In the genomic region with DNA sequence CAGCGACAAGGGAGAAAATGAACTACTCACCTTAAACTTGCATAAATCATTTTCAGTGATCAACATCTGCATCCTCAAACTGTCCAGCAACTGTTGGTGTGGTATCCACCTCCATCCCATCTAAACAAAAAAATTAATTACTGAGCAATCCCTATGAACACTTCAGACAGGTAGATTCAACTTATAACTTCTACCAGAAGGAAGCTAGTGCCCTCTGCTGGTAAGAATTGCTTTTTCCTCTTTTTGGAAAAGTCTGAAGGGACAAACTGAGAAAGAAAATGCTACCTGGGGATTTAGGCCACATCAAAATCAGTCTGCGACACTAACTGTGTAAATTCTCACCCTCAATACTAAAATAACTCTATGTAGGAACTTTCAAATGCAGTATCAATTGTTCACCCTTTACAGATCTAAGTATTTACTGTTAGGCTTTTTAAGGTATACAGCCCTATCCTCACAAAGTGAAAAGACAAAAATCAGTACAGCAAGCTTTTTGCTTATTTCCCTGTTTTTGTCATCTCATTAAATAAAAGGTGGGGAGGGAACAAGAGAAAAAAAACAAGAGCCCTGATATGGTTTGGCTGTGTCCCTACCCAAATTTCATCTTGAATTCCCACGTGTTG, we compare ENCODE assay signal across 9 cellular contexts. TPM values are rescaled to one million over a fixed set of nuclear protein-coding genes. Genes with fewer than 3 reads are reported as not detected.
DNase-seq lines count a peak whose midpoint lies in the region; ATAC-seq and TF ChIP-seq lines count a peak whose summit lies in the region.
"Had no signal": no experiment of that assay in that cellular context is flagged by ENCODE, and none has a peak within 500 bp of the region (broad histone marks: within the 10 kb centered on the region; RNA-seq: fewer than 3 reads in every experiment).

No MANE protein-coding gene starts in this region.

- peaks cover 100% of the 10 kb centered on the region for H3K36me3 Mint-ChIP-seq in stimulated activated effector memory CD8-positive, alpha-beta T cell treated with anti-CD3 and anti-CD28 coated beads, Interleukin-12 subunit alpha, Interleukin-12 subunit beta, amount 100 ng/mL, for 72 hours

- no peak overlapping the region for H3K27ac Mint-ChIP-seq in stimulated activated effector memory CD8-positive, alpha-beta T cell treated with anti-CD3 and anti-CD28 coated beads, Interleukin-12 subunit alpha, Interleukin-12 subunit beta, amount 100 ng/mL, for 72 hours
- H3K27ac Mint-ChIP-seq: activated naive CD8-positive, alpha-beta T cell treated with anti-CD3 and anti-CD28 coated beads, Interleukin-2, amount 10 ng/mL, durations not matched to agents 7 days and 5 days had no signal

- H3K36me3 ChIP-seq in cardiac muscle cell (peaks cover 52% of the 10 kb centered on the region), thoracic aorta (peaks cover 36% of the 10 kb centered on the region)

- no peaks in the 10 kb centered on the region for H3K27me3 ChIP-seq in cardiac muscle cell
- no peaks in the 10 kb centered on the region for H3K27me3 ChIP-seq in thoracic aorta (replicated peaks; ENCODE audit: insufficient read depth)

- no peaks in the 10 kb centered on the region for H3K4me1 Mint-ChIP-seq in stimulated activated effector memory CD8-positive, alpha-beta T cell treated with anti-CD3 and anti-CD28 coated beads, Interleukin-12 subunit alpha, Interleukin-12 subunit beta, amount 100 ng/mL, for 72 hours
- H3K4me1 Mint-ChIP-seq: activated naive CD8-positive, alpha-beta T cell treated with anti-CD3 and anti-CD28 coated beads, Interleukin-2, amount 10 ng/mL, durations not matched to agents 7 days and 5 days had no signal

- intact Hi-C loops in Right ventricle myocardium superior (cut with DNase I), result no loop called here

- DNase-seq in cardiac muscle cell (ENCODE audit: low read depth in 1 of 2, low spot score in 1 of 2), result peak; percentile 59 to 74
- DNase-seq in Right ventricle myocardium superior, result no peak
- peak; percentile 24 to 82 (median 51) for DNase-seq in NCI-H1417 (lab: John Stamatoyannopoulos, UW)
- DNase-seq in iPS DF 4.7 (ENCODE audit: extremely low read depth, low spot score), result peak; percentile 30
- no peak for DNase-seq in thoracic aorta (ENCODE audit: low spot score)
- no peak for DNase-seq in D341Med (ENCODE audit: low spot score)
- DNase-seq in stimulated activated effector memory CD8-positive, alpha-beta T cell treated with anti-CD3 and anti-CD28 coated beads, Interleukin-12 subunit alpha, Interleukin-12 subunit beta, amount 100 ng/mL, for 72 hours (ENCODE audit: low spot score in 2 of 2), result no peak
- DNase-seq: activated naive CD8-positive, alpha-beta T cell treated with anti-CD3 and anti-CD28 coated beads, Interleukin-2, amount 10 ng/mL, durations not matched to agents 7 days and 5 days had no signal

- H3K4me1 ChIP-seq in cardiac muscle cell (ENCODE audit: low read depth) (no peaks in the 10 kb centered on the region), thoracic aorta (ENCODE audit: control insufficient read depth in 1 of 2, low read depth in 2 of 2) (no peaks in the 10 kb centered on the region)

- no peak for ATAC-seq in Right ventricle myocardium superior (ENCODE audit: poor library complexity)
- ATAC-seq in thoracic aorta (ENCODE audit: insufficient number of reproducible peaks, low FRiP score, low read depth), result no peak
- no peak for ATAC-seq in stimulated activated effector memory CD8-positive, alpha-beta T cell treated with anti-CD3 and anti-CD28 coated beads, Interleukin-12 subunit alpha, Interleukin-12 subunit beta, amount 100 ng/mL, for 72 hours

- H3K9me3 Mint-ChIP-seq in stimulated activated effector memory CD8-positive, alpha-beta T cell treated with anti-CD3 and anti-CD28 coated beads, Interleukin-12 subunit alpha, Interleukin-12 subunit beta, amount 100 ng/mL, for 72 hours, result no peaks in the 10 kb centered on the region
- H3K9me3 Mint-ChIP-seq: activated naive CD8-positive, alpha-beta T cell treated with anti-CD3 and anti-CD28 coated beads, Interleukin-2, amount 10 ng/mL, durations not matched to agents 7 days and 5 days had no signal

- TF ChIP-seq CTCF in cardiac muscle cell (IDR thresholded peaks at IDR 0.05; ENCODE audit: low read depth, low read length) (peak; percentile 68), WI38 (IDR thresholded peaks at IDR 0.05; ENCODE audit: low read depth, low read length) (peak; percentile 52; the same call in 1 of the 2 replicates), thoracic aorta (IDR thresholded peaks at IDR 0.05) (peak; percentile 57)

- H3K27ac ChIP-seq in cardiac muscle cell (no peak overlapping the region), thoracic aorta (no peak overlapping the region)

- H3K4me3 Mint-ChIP-seq in stimulated activated effector memory CD8-positive, alpha-beta T cell treated with anti-CD3 and anti-CD28 coated beads, Interleukin-12 subunit alpha, Interleukin-12 subunit beta, amount 100 ng/mL, for 72 hours, result no peak overlapping the region
- H3K4me3 Mint-ChIP-seq: activated naive CD8-positive, alpha-beta T cell treated with anti-CD3 and anti-CD28 coated beads, Interleukin-2, amount 10 ng/mL, durations not matched to agents 7 days and 5 days had no signal

- no peaks in the 10 kb centered on the region for H3K9me3 ChIP-seq in cardiac muscle cell (ENCODE audit: low read depth)
- H3K9me3 ChIP-seq in thoracic aorta, result no peaks in the 10 kb centered on the region

- H3K4me3 ChIP-seq in cardiac muscle cell (no peak overlapping the region), WI38 (ENCODE audit: low read depth, low read length) (no peak overlapping the region), thoracic aorta (no peak overlapping the region)

RNA-seq across cellular contexts. Expression of a gene that starts 17.9 kb away (rescaled TPM):
- 122 and 152 TPM in 2 replicates for total RNA-seq in cardiac muscle cell
- 122 and 142 TPM in 2 replicates for polyA plus RNA-seq in cardiac muscle cell
- 71.5 TPM for total RNA-seq in Right ventricle myocardium superior
- total RNA-seq in thoracic aorta, result 10 to 100 TPM; 47.4 to 48.3 TPM

RNA-seq across cellular contexts. Expression of a gene that starts 29.9 kb away (rescaled TPM):
- total RNA-seq in cardiac muscle cell, result 3.0 and 4.3 TPM in 2 replicates
- polyA plus RNA-seq in cardiac muscle cell, result 2.7 and 5.1 TPM in 2 replicates
- 0.91 TPM for total RNA-seq in Right ventricle myocardium superior
- total RNA-seq in thoracic aorta, result not detected

Comparison
In these comparisons a context has a peak if more than half of its experiments do, and no peak if none do; other contexts are left out.
1. DNase-seq: peak in cardiac muscle cell (2 of 2), NCI-H1417 (3 of 3) and iPS DF 4.7 (single experiment); none in Right ventricle myocardium superior (single experiment), thoracic aorta (single experiment), D341Med (single experiment) and stimulated activated effector memory CD8-positive, alpha-beta T cell treated with anti-CD3 and anti-CD28 coated beads, Interleukin-12 subunit alpha, Interleukin-12 subunit beta, amount 100 ng/mL, for 72 hours (0 of 2).
2. Peak in every context shown above with its lines, with median percentiles within 50 percentile points of each other: CTCF ChIP-seq.